Comparison of ENCODE assay signal across 1 cellular context in genomic region chr5:144857454-144857853, GRCh38.
TF ChIP-seq lines count a peak whose summit lies in the region.

No MANE protein-coding gene starts in this region.

TF ChIP-seq in H1, 55 proteins besides CTCF, POLR2A, EP300 and RAD21:
- TF ChIP-seq, protein P1, sequence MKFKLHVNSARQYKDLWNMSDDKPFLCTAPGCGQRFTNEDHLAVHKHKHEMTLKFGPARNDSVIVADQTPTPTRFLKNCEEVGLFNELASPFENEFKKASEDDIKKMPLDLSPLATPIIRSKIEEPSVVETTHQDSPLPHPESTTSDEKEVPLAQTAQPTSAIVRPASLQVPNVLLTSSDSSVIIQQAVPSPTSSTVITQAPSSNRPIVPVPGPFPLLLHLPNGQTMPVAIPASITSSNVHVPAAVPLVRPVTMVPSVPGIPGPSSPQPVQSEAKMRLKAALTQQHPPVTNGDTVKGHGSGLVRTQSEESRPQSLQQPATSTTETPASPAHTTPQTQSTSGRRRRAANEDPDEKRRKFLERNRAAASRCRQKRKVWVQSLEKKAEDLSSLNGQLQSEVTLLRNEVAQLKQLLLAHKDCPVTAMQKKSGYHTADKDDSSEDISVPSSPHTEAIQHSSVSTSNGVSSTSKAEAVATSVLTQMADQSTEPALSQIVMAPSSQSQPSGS (IDR thresholded peaks at IDR 0.05; ENCODE audit: low read length), result no peak
- TF ChIP-seq SIRT6 (IDR thresholded peaks at IDR 0.05; ENCODE audit: low read length) (no peak), TCF12 (IDR thresholded peaks at IDR 0.05; ENCODE audit: low read depth, low read length) (no peak), BACH1 (IDR thresholded peaks at IDR 0.05; ENCODE audit: low read length) (no peak), CTBP2 (IDR thresholded peaks at IDR 0.05; ENCODE audit: borderline replicate concordance, insufficient read depth, insufficient read length, low read length) (no peak), POU5F1 (IDR thresholded peaks at IDR 0.05; ENCODE audit: low read depth, low read length) (no peak), JUN (IDR thresholded peaks at IDR 0.05; ENCODE audit: low read depth, low read length) (no peak), RBBP5 (IDR thresholded peaks at IDR 0.05; ENCODE audit: borderline replicate concordance, low read depth, low read length) (no peak), SUZ12 (IDR thresholded peaks at IDR 0.05; ENCODE audit: low read length) (no peak), CREB1 (IDR thresholded peaks at IDR 0.05) (no peak), HDAC6 (IDR thresholded peaks at IDR 0.05; ENCODE audit: low read depth, low read length) (no peak), RXRA (IDR thresholded peaks at IDR 0.05; ENCODE audit: insufficient read depth, low read depth, low read length) (no peak), EGR1 (IDR thresholded peaks at IDR 0.05; ENCODE audit: borderline replicate concordance, low read depth, low read length) (no peak), TAF1 (IDR thresholded peaks at IDR 0.05; ENCODE audit: low read depth, low read length) (no peak), ASH2L (IDR thresholded peaks at IDR 0.05; ENCODE audit: low read length) (no peak), USF2 (IDR thresholded peaks at IDR 0.05; ENCODE audit: low read length) (no peak), PHF8 (conservative IDR thresholded peaks at IDR 0.05; ENCODE audit: low read depth, low read length) (no peak), TAF7 (optimal IDR thresholded peaks at IDR 0.05; ENCODE audit: borderline replicate concordance, low read depth, low read length) (no peak)
